In genomic region chr22:44824271-44824670, GRCh38 we compare ENCODE assay signal across 17 cellular contexts.
DNase-seq lines count a peak whose midpoint lies in the region; ATAC-seq, FAIRE-seq and TF ChIP-seq lines count a peak whose summit lies in the region.
"Had no signal": no experiment of that assay in that cellular context is flagged by ENCODE, and none has a peak within 500 bp of the region (broad histone marks: within the 10 kb centered on the region; RNA-seq: fewer than 3 reads in every experiment).

No MANE protein-coding gene starts in this region.

- no peaks in the 10 kb centered on the region for H4K20me1 ChIP-seq in MM.1S (ENCODE audit: insufficient read depth, low read length)

- H3K79me1 ChIP-seq in neuronal stem cell (ENCODE audit: low read depth, low read length): peaks cover 2% of the 10 kb centered on the region

- H3K23ac ChIP-seq in neuronal stem cell (ENCODE audit: low read depth, low read length, poor library complexity): no peak overlapping the region

- no peak overlapping the region for H2BK5ac ChIP-seq in neuronal stem cell (ENCODE audit: low read length)

- H3K9me3 ChIP-seq in right cardiac atrium (ENCODE audit: control insufficient read depth, low read length) (no peaks in the 10 kb centered on the region), RWPE2 (ENCODE audit: severe bottlenecking) (no peaks in the 10 kb centered on the region), neuronal stem cell (replicated peaks in 1 of 2; ENCODE audit: control insufficient read depth in 2 of 2, insufficient read depth in 1 of 2, low read depth in 1 of 2, low read length in 2 of 2) (no peaks in the 10 kb centered on the region), sigmoid colon (no peaks in the 10 kb centered on the region), MM.1S (replicated peaks; ENCODE audit: insufficient read depth, low read length) (no peaks in the 10 kb centered on the region)
- H3K9me3 ChIP-seq: BE2C, Caco-2 had no signal

- no peak overlapping the region for H3K4me3 ChIP-seq in right cardiac atrium (ENCODE audit: low read length)
- H3K4me3 ChIP-seq in RWPE2 (ENCODE audit: severe bottlenecking): no peak overlapping the region
- no peak overlapping the region for H3K4me3 ChIP-seq in neuronal stem cell (ENCODE audit: low read length in 2 of 2)
- no peak overlapping the region for H3K4me3 ChIP-seq in sigmoid colon
- H3K4me3 ChIP-seq in MM.1S (ENCODE audit: low read length): no peak overlapping the region
- H3K4me3 ChIP-seq: GM23338 had no signal

- no peak overlapping the region for H3K27ac ChIP-seq in right cardiac atrium (ENCODE audit: low read length)
- no peak overlapping the region for H3K27ac ChIP-seq in RWPE2 (ENCODE audit: poor library complexity, severe bottlenecking)
- H3K27ac ChIP-seq in neuronal stem cell (replicated peaks; ENCODE audit: low read length): no peak overlapping the region
- no peak overlapping the region for H3K27ac ChIP-seq in sigmoid colon
- no peak overlapping the region for H3K27ac ChIP-seq in MM.1S (ENCODE audit: low read length)

- no peaks in the 10 kb centered on the region for H3K9me2 ChIP-seq in MM.1S (replicated peaks; ENCODE audit: insufficient read depth, low read length)

- H3K27me3 ChIP-seq in right cardiac atrium (ENCODE audit: control insufficient read depth, insufficient read depth) (no peaks in the 10 kb centered on the region), RWPE2 (ENCODE audit: insufficient read depth, poor library complexity, severe bottlenecking) (no peaks in the 10 kb centered on the region), neuronal stem cell (ENCODE audit: control insufficient read depth in 3 of 3, insufficient read depth in 3 of 3, low read depth in 1 of 3, low read length in 3 of 3) (peaks cover 0 to 11% (median 0%) of the 10 kb centered on the region in 3 experiments), sigmoid colon (peaks cover 0 to 24% (median 10%) of the 10 kb centered on the region in 3 donors), MM.1S (replicated peaks; ENCODE audit: insufficient read depth, low read length) (peaks cover 83% of the 10 kb centered on the region)
- H3K27me3 ChIP-seq: BE2C had no signal

- ATAC-seq in right cardiac atrium (no peak), left ventricle myocardium superior (no peak), RWPE2 (ENCODE audit: low read depth) (no peak), GM21723 (IDR thresholded peaks at IDR 0.05; ENCODE audit: unreplicated experiment) (no peak)
- ATAC-seq: GM23338 had no signal

- no peak overlapping the region for H2BK12ac ChIP-seq in neuronal stem cell (ENCODE audit: low read length)

- no peak overlapping the region for H2BK15ac ChIP-seq in neuronal stem cell (ENCODE audit: low read length)

- H3K14ac ChIP-seq in neuronal stem cell (ENCODE audit: low read length): no peak overlapping the region

- no peaks in the 10 kb centered on the region for H3F3A ChIP-seq in MM.1S (ENCODE audit: insufficient read depth, low read length)

- no peak overlapping the region for H2BK120ac ChIP-seq in neuronal stem cell (ENCODE audit: low read depth, low read length)

- no peak overlapping the region for H2AFZ ChIP-seq in neuronal stem cell (ENCODE audit: low read length)
- no peak overlapping the region for H2AFZ ChIP-seq in MM.1S (ENCODE audit: low read length)
- H2AFZ ChIP-seq: GM23338 had no signal

- WGBS in right cardiac atrium: 92% methylated on average over 12 of the region's 12 CpGs
- WGBS in neuronal stem cell (ENCODE audit: extremely low coverage in 2 of 2, insufficient read length in 2 of 2, insufficient replicate concordance in 1 of 2), 2 donors: no CpG with 5 or more reads among the region's 12 CpGs
- 93 to 94% methylated on average over 12 of the region's 12 CpGs for WGBS in sigmoid colon, 2 donors

- H3K18ac ChIP-seq in neuronal stem cell (ENCODE audit: low read length): no peak overlapping the region

- peaks cover 10% of the 10 kb centered on the region for H3K36me3 ChIP-seq in RWPE2 (ENCODE audit: low read depth)
- H3K36me3 ChIP-seq in neuronal stem cell (replicated peaks in 1 of 2; ENCODE audit: control insufficient read depth in 2 of 2, insufficient read depth in 2 of 2, low read length in 2 of 2): no peaks in the 10 kb centered on the region
- no peaks in the 10 kb centered on the region for H3K36me3 ChIP-seq in sigmoid colon
- H3K36me3 ChIP-seq in MM.1S (replicated peaks; ENCODE audit: insufficient read depth, low read length): no peaks in the 10 kb centered on the region
- H3K36me3 ChIP-seq: BE2C had no signal

- no peaks in the 10 kb centered on the region for H3K79me2 ChIP-seq in MM.1S (ENCODE audit: low read length)

- TF ChIP-seq CTCF in RWPE2 (IDR thresholded peaks at IDR 0.05; ENCODE audit: poor library complexity, severe bottlenecking) (no peak), sigmoid colon (IDR thresholded peaks at IDR 0.05) (no peak), MM.1S (IDR thresholded peaks at IDR 0.05; ENCODE audit: low read length) (no peak)

- intact Hi-C loops in right cardiac atrium (cut with DNase I): loop anchor here in 3 of 4 donors (5.0 kb wide), 2 partner anchors 268 to 278 kb away; no protein-coding TSS in a partner anchor
- intact Hi-C loops in left ventricle myocardium superior (cut with micrococcal nuclease): no loop called here
- intact Hi-C loops in sigmoid colon (cut with DNase I): loop anchor here (5.0 kb wide), 1 partner anchor 273 kb away; no protein-coding TSS in a partner anchor

- peak overlapping the region; percentile 12 for H2AK5ac ChIP-seq in neuronal stem cell (ENCODE audit: low read depth, low read length)

- H3K4me1 ChIP-seq in right cardiac atrium (ENCODE audit: control insufficient read depth, insufficient read depth, low read length): no peaks in the 10 kb centered on the region
- no peaks in the 10 kb centered on the region for H3K4me1 ChIP-seq in RWPE2 (ENCODE audit: insufficient read depth, poor library complexity, severe bottlenecking)
- no peaks in the 10 kb centered on the region for H3K4me1 ChIP-seq in neuronal stem cell (ENCODE audit: control insufficient read depth in 2 of 2, insufficient read depth in 1 of 2, low read depth in 1 of 2, low read length in 2 of 2)
- H3K4me1 ChIP-seq in sigmoid colon: no peaks in the 10 kb centered on the region
- H3K4me1 ChIP-seq in MM.1S (ENCODE audit: low read length): no peaks in the 10 kb centered on the region
- H3K4me1 ChIP-seq: BE2C had no signal

- no peak for FAIRE-seq in H54 (lab: Jason Lieb, UNC)
- FAIRE-seq: D721Med, G401.6, GM12891 had no signal

- DNase-seq in right cardiac atrium: peak in 2 of 3 donors; percentile 7 to 31
- DNase-seq in left ventricle myocardium superior: no peak
- peak; percentile 15 for DNase-seq in RWPE2 (ENCODE audit: low spot score)
- DNase-seq in neuronal stem cell (ENCODE audit: low spot score): no peak
- DNase-seq in sigmoid colon: peak; percentile 22
- no peak for DNase-seq in MM.1S
- DNase-seq in H54 (ENCODE audit: insufficient read length, low spot score): no peak
- DNase-seq: BE2C; C1 segment of cervical spinal cord; Caco-2; CD4-positive, alpha-beta T cell; H9 had no signal

- H3K4me2 ChIP-seq in neuronal stem cell (ENCODE audit: insufficient read depth, low read length, poor library complexity, severe bottlenecking): no peak overlapping the region
- H3K4me2 ChIP-seq in MM.1S (ENCODE audit: low read depth, low read length): no peak overlapping the region
- H3K4me2 ChIP-seq: GM23338 had no signal

- no peak for TF ChIP-seq POLR2A in sigmoid colon (IDR thresholded peaks at IDR 0.05)
- no peak for TF ChIP-seq POLR2A in H54 (IDR thresholded peaks at IDR 0.05; ENCODE audit: low read depth, low read length)

- H3K9ac ChIP-seq in neuronal stem cell (ENCODE audit: low read depth, low read length, poor library complexity) (no peak overlapping the region), MM.1S (ENCODE audit: low read length) (no peak overlapping the region)

- H4K8ac ChIP-seq in neuronal stem cell (ENCODE audit: low read depth, low read length): no peak overlapping the region

- H3K4ac ChIP-seq in neuronal stem cell (ENCODE audit: low read length): no peak overlapping the region

- TF ChIP-seq EP300 in sigmoid colon (IDR thresholded peaks at IDR 0.05): no peak

- H4K91ac ChIP-seq in neuronal stem cell (ENCODE audit: low read depth, low read length, poor library complexity): no peak overlapping the region

Comparison
In these comparisons a context has a peak if more than half of its experiments do, and no peak if none do; other contexts are left out.
1. DNase-seq: peak in right cardiac atrium (2 of 3), RWPE2 (single experiment) and sigmoid colon (single experiment); none in left ventricle myocardium superior (single experiment), neuronal stem cell (single experiment), MM.1S (single experiment) and H54 (single experiment).